2 cellular contexts compared by ENCODE assay signal in the genomic region with DNA sequence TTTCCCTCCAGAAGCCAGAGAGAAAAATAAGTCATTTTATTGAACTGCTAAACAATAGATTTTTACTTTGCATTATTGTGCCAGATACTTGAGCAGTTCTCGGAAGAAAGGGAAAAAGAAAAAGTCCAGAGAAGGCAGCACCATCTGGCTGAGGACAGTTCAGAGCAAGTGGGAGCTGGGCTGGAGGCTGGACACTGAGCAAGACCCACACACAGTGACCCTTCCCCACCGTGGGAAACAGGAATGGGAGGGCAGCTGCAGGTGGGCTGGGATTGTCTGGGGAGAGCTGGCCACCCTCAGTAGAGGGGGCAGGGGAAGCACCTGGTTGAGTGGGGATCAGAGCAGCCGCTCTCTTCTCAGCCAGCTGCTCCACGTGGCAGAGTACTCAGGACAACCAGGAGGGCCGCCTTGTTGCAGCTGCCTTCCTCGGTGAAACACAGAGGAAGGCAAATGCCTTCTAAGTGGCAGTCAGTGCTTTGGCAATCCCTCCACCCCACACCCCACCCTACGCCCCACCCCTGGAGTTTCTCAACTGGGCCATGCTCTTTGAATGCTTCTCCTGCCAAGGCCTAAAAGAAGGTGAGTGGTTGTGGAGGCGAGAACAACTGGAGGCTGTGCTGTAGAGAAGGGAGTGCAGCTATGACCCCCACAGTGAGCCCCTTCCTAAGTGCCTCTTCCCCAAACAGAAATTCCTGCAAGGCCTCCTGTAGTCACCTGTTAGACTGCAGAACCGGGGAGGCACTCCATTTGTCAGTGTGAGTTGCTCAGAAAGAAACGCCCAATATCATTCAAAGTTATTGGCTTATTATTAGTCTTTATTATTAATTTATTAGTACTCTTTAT.
A peak's percentile ranks its signal among the peaks of the same experiment; 100 is the strongest.
TF ChIP-seq lines count a peak whose summit lies in the region.

No MANE protein-coding gene starts in this region.

TF ChIP-seq in GM23338, 12 proteins besides CTCF, POLR2A, EP300 and RAD21:
- peak; percentile 24 for TF ChIP-seq REST (IDR thresholded peaks at IDR 0.05; ENCODE audit: unreplicated experiment)
- TF ChIP-seq ZNF114 (CRISPR knock-in tag; IDR thresholded peaks at IDR 0.05): no peak
- no peak for TF ChIP-seq JUNB (IDR thresholded peaks at IDR 0.05; ENCODE audit: unreplicated experiment)

TF ChIP-seq in H1, 55 proteins besides CTCF, POLR2A, EP300 and RAD21:
- TF ChIP-seq CHD1 (IDR thresholded peaks at IDR 0.05; ENCODE audit: low read depth, low read length) (no peak), MAX (IDR thresholded peaks at IDR 0.05) (peak; percentile 67), SIN3A (conservative IDR thresholded peaks at IDR 0.05 in 1 of 2, IDR thresholded peaks at IDR 0.05 in 1 of 2; ENCODE audit: low read depth in 1 of 2, low read length in 2 of 2) (0 out of 4 replicates have a peak, but pooled peaks of 1 of the 2 experiments have one; percentile 27), TEAD4 (IDR thresholded peaks at IDR 0.05; ENCODE audit: low read depth, low read length) (peak; percentile 60; the same call in 1 of the 2 replicates), SAP30 (IDR thresholded peaks at IDR 0.05; ENCODE audit: insufficient read depth, insufficient replicate concordance, low read length) (no peak), RBBP5 (IDR thresholded peaks at IDR 0.05; ENCODE audit: borderline replicate concordance, low read depth, low read length) (no peak), SUZ12 (IDR thresholded peaks at IDR 0.05; ENCODE audit: low read length) (no peak), TCF12 (IDR thresholded peaks at IDR 0.05; ENCODE audit: low read depth, low read length) (0 out of 2 replicates have a peak, but pooled peaks have one; percentile 47), BACH1 (IDR thresholded peaks at IDR 0.05; ENCODE audit: low read length) (0 out of 2 replicates have a peak, but pooled peaks have one; percentile 9)
